In the genomic region with DNA sequence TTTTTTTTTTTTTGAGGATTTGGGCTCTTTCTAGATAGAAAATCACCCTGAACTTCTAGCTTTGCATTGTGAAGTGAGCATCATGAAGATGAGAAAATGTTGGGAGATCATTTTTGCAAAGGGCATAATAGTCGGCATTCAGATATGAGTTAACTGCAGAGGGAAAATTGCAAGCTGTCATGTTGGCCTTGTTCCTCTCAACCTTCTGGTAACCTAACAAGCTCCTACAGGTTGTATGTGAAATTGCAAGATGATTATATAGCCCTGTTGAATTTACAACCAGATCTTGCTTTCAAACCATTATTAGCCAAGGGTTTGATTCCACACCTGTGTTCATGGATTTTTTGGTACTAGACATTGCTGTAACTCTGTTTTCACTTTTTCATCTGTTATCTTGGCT, we compare ENCODE assay signal across 8 cellular contexts. TPM values are rescaled to one million over a fixed set of nuclear protein-coding genes. Genes with fewer than 3 reads are reported as not detected.
DNase-seq lines count a peak whose midpoint lies in the region; ATAC-seq lines count a peak whose summit lies in the region.

No MANE protein-coding gene starts in this region.

- peaks cover 55 to 59% of the 10 kb centered on the region in 2 donors for H3K4me1 Mint-ChIP-seq in natural killer cell treated with Interleukin-12 subunit alpha and Interleukin-12 subunit beta and Interleukin-15 and Interleukin-18, amount 100 ng/mL, for 72 hours (ENCODE audit: low read depth in 2 of 2)

- ATAC-seq in natural killer cell treated with Interleukin-12 subunit alpha and Interleukin-12 subunit beta and Interleukin-15 and Interleukin-18, amount 100 ng/mL, for 72 hours: no peak
- no peak for ATAC-seq in HG03378 (IDR thresholded peaks at IDR 0.05; ENCODE audit: unreplicated experiment)

- in situ Hi-C loops in G401 (cut with HindIII; ENCODE audit: low sequenced_read_pairs) (no loop called here), T47D (cut with HindIII; ENCODE audit: low pct_unique_long_range_greater_than_20kb, low sequenced_read_pairs) (no loop called here)

- H3K27me3 Mint-ChIP-seq in natural killer cell treated with Interleukin-12 subunit alpha and Interleukin-12 subunit beta and Interleukin-15 and Interleukin-18, amount 100 ng/mL, for 72 hours: no peaks in the 10 kb centered on the region

- peak; percentile 33 for DNase-seq in 8988T
- peak; percentile 55 for DNase-seq in G401 (ENCODE audit: low spot score)
- peak; percentile 50 for DNase-seq in NCI-H446 treated with DMSO at 0.1 percent for 48 hours (lab: John Stamatoyannopoulos, UW)
- DNase-seq in T47D (ENCODE audit: low read depth in 1 of 2, low spot score in 1 of 2): peak; percentile 33 to 46
- no peak for DNase-seq in natural killer cell treated with Interleukin-12 subunit alpha and Interleukin-12 subunit beta and Interleukin-15 and Interleukin-18, amount 100 ng/mL, for 72 hours (ENCODE audit: low spot score)
- no peak for DNase-seq in SHP77 treated with DMSO at 0.1 percent for 48 hours (lab: John Stamatoyannopoulos, UW)
- no peak for DNase-seq in NCI-H1436 (lab: John Stamatoyannopoulos, UW)

- H3K4me3 Mint-ChIP-seq in natural killer cell treated with Interleukin-12 subunit alpha and Interleukin-12 subunit beta and Interleukin-15 and Interleukin-18, amount 100 ng/mL, for 72 hours: peak overlapping the region; percentile 88

- H3K9me3 Mint-ChIP-seq in natural killer cell treated with Interleukin-12 subunit alpha and Interleukin-12 subunit beta and Interleukin-15 and Interleukin-18, amount 100 ng/mL, for 72 hours: no peaks in the 10 kb centered on the region

- H3K36me3 Mint-ChIP-seq in natural killer cell treated with Interleukin-12 subunit alpha and Interleukin-12 subunit beta and Interleukin-15 and Interleukin-18, amount 100 ng/mL, for 72 hours: peaks cover 14% of the 10 kb centered on the region

- peak overlapping the region; percentile 75 to 88 for H3K27ac Mint-ChIP-seq in natural killer cell treated with Interleukin-12 subunit alpha and Interleukin-12 subunit beta and Interleukin-15 and Interleukin-18, amount 100 ng/mL, for 72 hours

RNA-seq across cellular contexts. Expression of a gene that starts 2.2 kb away (rescaled TPM):
- 54.7 and 70.7 TPM in 2 replicates for total RNA-seq in G401 (2014; rRNA removed; shearing (Covaris generic))
- total RNA-seq in natural killer cell treated with Interleukin-12 subunit alpha and Interleukin-12 subunit beta and Interleukin-15 and Interleukin-18, amount 100 ng/mL, for 72 hours: 10 to 100 TPM; 74.7 to 84.5 TPM

RNA-seq across cellular contexts. Expression of a gene that starts 32.7 kb away (rescaled TPM):
- total RNA-seq in G401 (2014; rRNA removed; shearing (Covaris generic)): 83.1 and 104 TPM in 2 replicates
- total RNA-seq in natural killer cell treated with Interleukin-12 subunit alpha and Interleukin-12 subunit beta and Interleukin-15 and Interleukin-18, amount 100 ng/mL, for 72 hours: 10 to 100 TPM; 68.6 to 77.7 TPM

RNA-seq across cellular contexts. Expression of a gene that starts 45.4 kb away (rescaled TPM):
- total RNA-seq in G401 (2014; rRNA removed; shearing (Covaris generic)): 99.8 and 119 TPM in 2 replicates
- 100 to 1,000 TPM; 117 to 120 TPM for total RNA-seq in natural killer cell treated with Interleukin-12 subunit alpha and Interleukin-12 subunit beta and Interleukin-15 and Interleukin-18, amount 100 ng/mL, for 72 hours

RNA-seq across cellular contexts. Expression of a gene that starts 53.9 kb away (rescaled TPM):
- total RNA-seq in G401 (2014; rRNA removed; shearing (Covaris generic)): 769 and 873 TPM in 2 replicates
- 100 to 1,000 TPM; 560 to 666 TPM for total RNA-seq in natural killer cell treated with Interleukin-12 subunit alpha and Interleukin-12 subunit beta and Interleukin-15 and Interleukin-18, amount 100 ng/mL, for 72 hours

RNA-seq across cellular contexts. Expression of a gene that starts 55.0 kb away (rescaled TPM):
- total RNA-seq in G401 (2014; rRNA removed; shearing (Covaris generic)): 44.8 and 52.7 TPM in 2 replicates
- 10 to 100 TPM; 54.3 to 68.1 TPM for total RNA-seq in natural killer cell treated with Interleukin-12 subunit alpha and Interleukin-12 subunit beta and Interleukin-15 and Interleukin-18, amount 100 ng/mL, for 72 hours

Comparison
In these comparisons a context has a peak if more than half of its experiments do, and no peak if none do; other contexts are left out.
1. DNase-seq: peak in 8988T (single experiment), G401 (single experiment), NCI-H446 treated with DMSO at 0.1 percent for 48 hours (single experiment) and T47D (2 of 2); none in natural killer cell treated with Interleukin-12 subunit alpha and Interleukin-12 subunit beta and Interleukin-15 and Interleukin-18, amount 100 ng/mL, for 72 hours (single experiment), SHP77 treated with DMSO at 0.1 percent for 48 hours (single experiment) and NCI-H1436 (single experiment).